Comparison of ENCODE assay signal across 8 cellular contexts in genomic region chr3:150286390-150287147, GRCh38.
DNase-seq lines count a peak whose midpoint lies in the region; ATAC-seq and TF ChIP-seq lines count a peak whose summit lies in the region.

No MANE protein-coding gene starts in this region.

- H3K4me1 Mint-ChIP-seq in activated CD4-positive, alpha-beta T cell treated with anti-CD3 and anti-CD28 coated beads, Interleukin-2, amount 10 ng/mL, durations not matched to agents 7 days and 5 days: no peaks in the 10 kb centered on the region
- H3K4me1 Mint-ChIP-seq in stimulated activated naive CD8-positive, alpha-beta T cell treated with anti-CD3 and anti-CD28 coated beads, Interleukin-15, amount 100 ng/mL, for 72 hours: peaks cover 5% of the 10 kb centered on the region

- peaks cover 51% of the 10 kb centered on the region for H3K27me3 Mint-ChIP-seq in activated CD4-positive, alpha-beta T cell treated with anti-CD3 and anti-CD28 coated beads, Interleukin-2, amount 10 ng/mL, durations not matched to agents 7 days and 5 days
- H3K27me3 Mint-ChIP-seq in stimulated activated naive CD8-positive, alpha-beta T cell treated with anti-CD3 and anti-CD28 coated beads, Interleukin-15, amount 100 ng/mL, for 72 hours: peaks cover 60% of the 10 kb centered on the region

- H3K27ac Mint-ChIP-seq in activated CD4-positive, alpha-beta T cell treated with anti-CD3 and anti-CD28 coated beads, Interleukin-2, amount 10 ng/mL, durations not matched to agents 7 days and 5 days: no peak overlapping the region
- no peak overlapping the region for H3K27ac Mint-ChIP-seq in stimulated activated naive CD8-positive, alpha-beta T cell treated with anti-CD3 and anti-CD28 coated beads, Interleukin-15, amount 100 ng/mL, for 72 hours

- H3K36me3 Mint-ChIP-seq in activated CD4-positive, alpha-beta T cell treated with anti-CD3 and anti-CD28 coated beads, Interleukin-2, amount 10 ng/mL, durations not matched to agents 7 days and 5 days (ENCODE audit: low read depth): no peaks in the 10 kb centered on the region

- no peaks in the 10 kb centered on the region for H3K9me3 Mint-ChIP-seq in activated CD4-positive, alpha-beta T cell treated with anti-CD3 and anti-CD28 coated beads, Interleukin-2, amount 10 ng/mL, durations not matched to agents 7 days and 5 days
- H3K9me3 Mint-ChIP-seq in stimulated activated naive CD8-positive, alpha-beta T cell treated with anti-CD3 and anti-CD28 coated beads, Interleukin-15, amount 100 ng/mL, for 72 hours: no peaks in the 10 kb centered on the region

- peak; percentile 69 for ATAC-seq in HG02759 (IDR thresholded peaks at IDR 0.05; ENCODE audit: unreplicated experiment)
- peak; percentile 71 for ATAC-seq in stimulated activated naive CD8-positive, alpha-beta T cell treated with anti-CD3 and anti-CD28 coated beads, Interleukin-15, amount 100 ng/mL, for 72 hours

- POLR2A ChIA-PET in activated CD4-positive, alpha-beta T cell treated with anti-CD3 and anti-CD28 coated beads, Interleukin-2, amount 10 ng/mL, durations not matched to agents 7 days and 5 days (lab: Charles Lee): no interaction called here

- CTCF ChIA-PET in activated CD4-positive, alpha-beta T cell treated with anti-CD3 and anti-CD28 coated beads, Interleukin-2, amount 10 ng/mL, durations not matched to agents 7 days and 5 days (lab: Charles Lee): interaction anchor here (1.0 to 1.3 kb wide), 2 partner anchors 10 to 11 kb away, joined by 3 read pairs; no protein-coding TSS in a partner anchor

- peak; percentile 32 for DNase-seq in AG20443 (ENCODE audit: low spot score)
- DNase-seq in NCI-H2107 (lab: John Stamatoyannopoulos, UW): peak; percentile 19
- DNase-seq in activated CD4-positive, alpha-beta T cell treated with anti-CD3 and anti-CD28 coated beads, Interleukin-2, amount 10 ng/mL, durations not matched to agents 7 days and 5 days: peak; percentile 9
- peak; percentile 50 for DNase-seq in iPS DF 19.7 (ENCODE audit: low read depth, low spot score)
- peak in 1 of 2 donors; percentile 11 for DNase-seq in stimulated activated naive CD8-positive, alpha-beta T cell treated with anti-CD3 and anti-CD28 coated beads, Interleukin-15, amount 100 ng/mL, for 72 hours
- DNase-seq in KG1 (lab: John Stamatoyannopoulos, UW): no peak

- TF ChIP-seq CTCF in GM12873 (IDR thresholded peaks at IDR 0.05; ENCODE audit: insufficient read depth, low read depth, low read length, missing control alignments): peak; percentile 68

- H3K4me3 Mint-ChIP-seq in activated CD4-positive, alpha-beta T cell treated with anti-CD3 and anti-CD28 coated beads, Interleukin-2, amount 10 ng/mL, durations not matched to agents 7 days and 5 days: no peak overlapping the region
- H3K4me3 Mint-ChIP-seq in stimulated activated naive CD8-positive, alpha-beta T cell treated with anti-CD3 and anti-CD28 coated beads, Interleukin-15, amount 100 ng/mL, for 72 hours: no peak overlapping the region
